23 cellular contexts compared by ENCODE assay signal in the genomic region with DNA sequence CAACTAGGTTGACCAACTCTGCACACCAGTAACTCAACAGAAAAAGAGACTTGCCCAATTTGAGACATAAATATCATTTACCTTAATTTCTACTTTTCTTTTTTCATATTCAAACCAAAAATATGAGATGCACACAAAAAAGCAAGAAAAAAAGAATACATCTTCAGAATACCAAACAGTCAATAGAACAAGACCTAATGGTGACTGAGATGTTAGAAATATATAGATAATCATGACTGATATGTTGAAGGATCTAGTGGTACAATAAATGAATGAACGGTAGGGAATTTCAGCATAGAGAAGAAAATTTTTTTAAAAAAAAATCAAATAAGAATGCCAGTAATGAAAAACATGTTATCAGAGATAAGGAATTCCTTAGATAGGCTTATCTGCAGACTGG.
"Had no signal": no experiment of that assay in that cellular context is flagged by ENCODE, and none has a peak within 500 bp of the region (broad histone marks: within the 10 kb centered on the region; RNA-seq: fewer than 3 reads in every experiment).

No MANE protein-coding gene starts in this region.

- H3K9me3 ChIP-seq: colonic mucosa, gastrocnemius medialis had no signal

- H3K27me3 ChIP-seq: colonic mucosa, dorsolateral prefrontal cortex, esophagus muscularis mucosa, esophagus squamous epithelium, foreskin keratinocyte, gastrocnemius medialis, gastroesophageal sphincter, heart left ventricle, heart right ventricle had no signal

- H3K4me1 ChIP-seq: colonic mucosa, esophagus muscularis mucosa, esophagus squamous epithelium, foreskin keratinocyte, gastrocnemius medialis, gastroesophageal sphincter, heart left ventricle, heart right ventricle had no signal

- H3K27me3 Mint-ChIP-seq: dendritic cell treated with granulocyte-macrophage colony-stimulating factor and Interleukin-4, amounts not matched to agents 40 ng/mL and 50 ng/mL, for 4 days had no signal

- H3K4me3 ChIP-seq: colonic mucosa, coronary artery, dorsolateral prefrontal cortex, esophagus muscularis mucosa, esophagus squamous epithelium, gastrocnemius medialis, gastroesophageal sphincter, heart left ventricle, heart right ventricle had no signal

- H3K27ac ChIP-seq: colonic mucosa, coronary artery, dorsolateral prefrontal cortex, epithelial cell of prostate, esophagus muscularis mucosa, esophagus squamous epithelium, foreskin keratinocyte, gastrocnemius medialis, gastroesophageal sphincter, heart left ventricle, heart right ventricle had no signal

- H3K36me3 ChIP-seq: colonic mucosa, esophagus muscularis mucosa, esophagus squamous epithelium, gastrocnemius medialis, gastroesophageal sphincter, heart left ventricle, heart right ventricle had no signal

- H3K4me3 Mint-ChIP-seq: dendritic cell treated with granulocyte-macrophage colony-stimulating factor and Interleukin-4, amounts not matched to agents 40 ng/mL and 50 ng/mL, for 4 days; effector memory CD8-positive, alpha-beta T cell had no signal

- DNase-seq: colonic mucosa; cortex of kidney; dermis blood vessel endothelial cell; dorsolateral prefrontal cortex; effector CD4-positive, alpha-beta T cell; effector CD8-positive, alpha-beta T cell; effector memory CD4-positive, alpha-beta T cell; effector memory CD8-positive, alpha-beta T cell; erythroblast; esophagus squamous epithelium; foreskin fibroblast; foreskin keratinocyte; foreskin melanocyte; gastrocnemius medialis; glutamatergic neuron; head of caudate nucleus; heart left ventricle; heart right ventricle had no signal

- H3K27ac Mint-ChIP-seq: dendritic cell treated with granulocyte-macrophage colony-stimulating factor and Interleukin-4, amounts not matched to agents 40 ng/mL and 50 ng/mL, for 4 days; effector memory CD8-positive, alpha-beta T cell had no signal
